Comparison of ENCODE assay signal across 28 cellular contexts in genomic region chr16:55152875-55153390, GRCh38.
"Had no signal": no experiment of that assay in that cellular context is flagged by ENCODE, and none has a peak within 500 bp of the region (broad histone marks: within the 10 kb centered on the region; RNA-seq: fewer than 3 reads in every experiment).

No MANE protein-coding gene starts in this region.

- H3K9me3 ChIP-seq: ascending aorta, esophagus muscularis mucosa, gastroesophageal sphincter had no signal

- H3K36me3 ChIP-seq: ascending aorta, breast epithelium, esophagus muscularis mucosa, gastroesophageal sphincter had no signal

- H3K36me3 Mint-ChIP-seq: activated naive CD4-positive, alpha-beta T cell treated with anti-CD3 and anti-CD28 coated beads, Interleukin-2, amount 10 ng/mL, durations not matched to agents 7 days and 5 days; activated naive CD4-positive, alpha-beta T cell treated with anti-CD3 and anti-CD28 coated beads, Interleukin-2, amount 50 U/mL, for 72 hours; activated naive CD8-positive, alpha-beta T cell treated with anti-CD3 and anti-CD28 coated beads, Interleukin-2, amount 10 ng/mL, durations not matched to agents 7 days and 5 days; brain had no signal

- H3K4me3 ChIP-seq: ascending aorta, breast epithelium, esophagus muscularis mucosa, gastroesophageal sphincter had no signal

- H3K27me3 ChIP-seq: ascending aorta, breast epithelium had no signal

- H3K27me3 Mint-ChIP-seq: activated CD4-positive, alpha-beta memory T cell treated with anti-CD3 and anti-CD28 coated beads, Interleukin-2, amount 10 ng/mL, durations not matched to agents 7 days and 5 days; activated CD4-positive, alpha-beta T cell treated with anti-CD3 and anti-CD28 coated beads, Interleukin-2, amount 10 ng/mL, durations not matched to agents 7 days and 5 days; activated naive CD4-positive, alpha-beta T cell treated with anti-CD3 and anti-CD28 coated beads, Interleukin-2, amount 10 ng/mL, durations not matched to agents 7 days and 5 days; activated naive CD8-positive, alpha-beta T cell treated with anti-CD3 and anti-CD28 coated beads, Interleukin-2, amount 10 ng/mL, durations not matched to agents 7 days and 5 days had no signal

- H3K4me3 Mint-ChIP-seq: activated CD4-positive, alpha-beta memory T cell treated with anti-CD3 and anti-CD28 coated beads, Interleukin-2, amount 10 ng/mL, durations not matched to agents 7 days and 5 days; activated CD4-positive, alpha-beta T cell treated with anti-CD3 and anti-CD28 coated beads for 36 hours; activated CD4-positive, alpha-beta T cell treated with anti-CD3 and anti-CD28 coated beads, Interleukin-2, amount 10 ng/mL, durations not matched to agents 7 days and 5 days; activated naive CD4-positive, alpha-beta T cell treated with anti-CD3 and anti-CD28 coated beads, Interleukin-2, amount 10 ng/mL, durations not matched to agents 7 days and 5 days; activated naive CD8-positive, alpha-beta T cell treated with anti-CD3 and anti-CD28 coated beads, Interleukin-2, amount 10 ng/mL, durations not matched to agents 7 days and 5 days; activated T-cell treated with anti-CD3 and anti-CD28 coated beads, Interleukin-2, amount 50 U/mL, for 24 hours; activated T-cell treated with anti-CD3 and anti-CD28 coated beads, Interleukin-2, amount 50 U/mL, for 72 hours; brain; effector memory CD8-positive, alpha-beta T cell had no signal

- H3K4me1 Mint-ChIP-seq: activated CD4-positive, alpha-beta memory T cell treated with anti-CD3 and anti-CD28 coated beads, Interleukin-2, amount 10 ng/mL, durations not matched to agents 7 days and 5 days; activated CD4-positive, alpha-beta T cell treated with anti-CD3 and anti-CD28 coated beads for 36 hours; activated CD4-positive, alpha-beta T cell treated with anti-CD3 and anti-CD28 coated beads, Interleukin-2, amount 10 ng/mL, durations not matched to agents 7 days and 5 days; activated naive CD4-positive, alpha-beta T cell treated with anti-CD3 and anti-CD28 coated beads, Interleukin-2, amount 10 ng/mL, durations not matched to agents 7 days and 5 days; activated naive CD8-positive, alpha-beta T cell treated with anti-CD3 and anti-CD28 coated beads, Interleukin-2, amount 10 ng/mL, durations not matched to agents 7 days and 5 days; brain had no signal

- DNase-seq: activated CD4-positive, alpha-beta memory T cell treated with anti-CD3 and anti-CD28 coated beads, Interleukin-2, amount 10 ng/mL, durations not matched to agents 7 days and 5 days; activated CD4-positive, alpha-beta T cell treated with anti-CD3 and anti-CD28 coated beads for 36 hours; activated CD4-positive, alpha-beta T cell treated with anti-CD3 and anti-CD28 coated beads, Interleukin-2, amount 10 ng/mL, durations not matched to agents 7 days and 5 days; activated CD4-positive, alpha-beta T cell treated with anti-CD3 and anti-CD28 coated beads, Interleukin-2, amount 50 U/mL, for 4 hours; activated CD4-positive, CD25-positive, alpha-beta regulatory T cell; activated CD4-positive, CD25-positive, alpha-beta regulatory T cell treated with anti-CD3 and anti-CD28 coated beads, Interleukin-2, amount 50 U/mL, for 72 hours; activated CD8-positive, alpha-beta memory T cell treated with anti-CD3 and anti-CD28 coated beads, Interleukin-2, amount 50 U/mL, for 48 hours; activated gamma-delta T cell; activated naive CD4-positive, alpha-beta T cell; activated naive CD4-positive, alpha-beta T cell treated with anti-CD3 and anti-CD28 coated beads, Interleukin-2, amount 10 ng/mL, durations not matched to agents 7 days and 5 days; activated naive CD8-positive, alpha-beta T cell treated with anti-CD3 and anti-CD28 coated beads, Interleukin-2, amount 10 ng/mL, durations not matched to agents 7 days and 5 days; activated T-cell treated with anti-CD3 and anti-CD28 coated beads for 4 hours; activated T-cell treated with anti-CD3 and anti-CD28 coated beads, Interleukin-2, amount 50 U/mL, for 24 hours; activated T-cell treated with anti-CD3 and anti-CD28 coated beads, Interleukin-2, amount 50 U/mL, for 72 hours; cortex of kidney; dermis blood vessel endothelial cell; effector CD4-positive, alpha-beta T cell; effector memory CD8-positive, alpha-beta T cell; erythroblast; foreskin melanocyte; T-helper 2 cell had no signal

- H3K4me1 ChIP-seq: ascending aorta, breast epithelium, esophagus muscularis mucosa, gastroesophageal sphincter had no signal

- FAIRE-seq: colon had no signal

- ATAC-seq: activated CD4-positive, alpha-beta T cell treated with anti-CD3 and anti-CD28 coated beads for 36 hours; activated naive CD4-positive, alpha-beta T cell treated with anti-CD3 and anti-CD28 coated beads, Interleukin-2, amount 50 U/mL, for 72 hours; activated T-cell treated with anti-CD3 and anti-CD28 coated beads, Interleukin-2, amount 50 U/mL, for 72 hours; effector memory CD8-positive, alpha-beta T cell; gastroesophageal sphincter had no signal

- H3K27ac ChIP-seq: ascending aorta, breast epithelium, esophagus muscularis mucosa, gastroesophageal sphincter had no signal

- H3K27ac Mint-ChIP-seq: activated CD4-positive, alpha-beta memory T cell treated with anti-CD3 and anti-CD28 coated beads, Interleukin-2, amount 10 ng/mL, durations not matched to agents 7 days and 5 days; activated CD4-positive, alpha-beta T cell treated with anti-CD3 and anti-CD28 coated beads for 36 hours; activated CD4-positive, alpha-beta T cell treated with anti-CD3 and anti-CD28 coated beads, Interleukin-2, amount 10 ng/mL, durations not matched to agents 7 days and 5 days; activated naive CD4-positive, alpha-beta T cell treated with anti-CD3 and anti-CD28 coated beads, Interleukin-2, amount 10 ng/mL, durations not matched to agents 7 days and 5 days; activated naive CD4-positive, alpha-beta T cell treated with anti-CD3 and anti-CD28 coated beads, Interleukin-2, amount 50 U/mL, for 72 hours; activated naive CD8-positive, alpha-beta T cell treated with anti-CD3 and anti-CD28 coated beads, Interleukin-2, amount 10 ng/mL, durations not matched to agents 7 days and 5 days; activated T-cell treated with anti-CD3 and anti-CD28 coated beads, Interleukin-2, amount 50 U/mL, for 24 hours; activated T-cell treated with anti-CD3 and anti-CD28 coated beads, Interleukin-2, amount 50 U/mL, for 72 hours; brain; effector memory CD8-positive, alpha-beta T cell had no signal

- H3K9me3 Mint-ChIP-seq: activated CD4-positive, alpha-beta memory T cell treated with anti-CD3 and anti-CD28 coated beads, Interleukin-2, amount 10 ng/mL, durations not matched to agents 7 days and 5 days; activated CD4-positive, alpha-beta T cell treated with anti-CD3 and anti-CD28 coated beads, Interleukin-2, amount 10 ng/mL, durations not matched to agents 7 days and 5 days; activated naive CD4-positive, alpha-beta T cell treated with anti-CD3 and anti-CD28 coated beads, Interleukin-2, amount 10 ng/mL, durations not matched to agents 7 days and 5 days; activated T-cell treated with anti-CD3 and anti-CD28 coated beads, Interleukin-2, amount 50 U/mL, for 24 hours; effector memory CD8-positive, alpha-beta T cell had no signal
